In the genomic region with DNA sequence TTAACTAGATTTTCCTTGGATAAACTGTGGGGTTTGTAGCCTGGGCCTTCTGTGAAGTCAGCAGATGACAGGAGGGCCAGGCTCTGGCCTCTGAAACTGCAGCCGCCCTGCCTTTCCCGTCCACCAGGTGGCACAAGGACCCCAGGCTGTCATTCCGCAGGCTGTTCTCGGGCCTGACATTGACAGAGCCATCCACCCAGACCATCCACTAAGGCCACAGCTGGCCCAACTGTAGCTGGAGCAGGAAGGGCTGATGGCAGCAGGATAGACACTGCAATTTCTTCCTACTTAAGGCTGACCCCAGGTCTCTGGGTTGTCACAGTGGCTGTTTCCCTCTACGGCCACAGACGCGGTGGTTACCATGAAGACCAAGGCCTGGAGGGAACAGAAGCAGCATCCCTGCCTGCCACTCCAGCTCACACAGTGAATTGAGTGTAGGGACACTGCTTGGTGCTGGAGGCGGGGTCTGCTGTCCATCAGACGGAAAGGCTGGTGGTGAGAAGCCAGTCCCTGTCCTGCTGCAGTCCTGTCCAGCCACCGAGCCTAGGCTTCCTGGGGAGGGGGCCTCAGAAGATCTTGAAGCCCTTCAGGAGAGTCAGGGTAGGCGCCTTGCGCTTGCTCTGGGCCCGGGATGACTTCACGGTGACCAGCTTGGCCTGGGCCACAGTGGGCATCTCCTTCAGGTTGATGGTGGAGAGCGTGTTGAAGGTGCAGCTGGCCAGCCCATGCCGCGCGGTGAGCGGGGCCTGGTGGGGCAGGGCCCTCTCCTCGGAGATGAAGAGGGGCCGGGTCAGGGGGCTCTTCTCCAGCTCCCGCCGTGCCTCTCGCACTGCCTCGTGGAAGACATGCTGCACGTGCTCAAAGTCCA, we compare ENCODE assay signal across 8 cellular contexts. TPM values are rescaled to one million over a fixed set of nuclear protein-coding genes. Genes with fewer than 3 reads are reported as not detected.
DNase-seq lines count a peak whose midpoint lies in the region; ATAC-seq, FAIRE-seq and TF ChIP-seq lines count a peak whose summit lies in the region.

No MANE protein-coding gene starts in this region.

- FAIRE-seq in small intestine (lab: Jason Lieb, UNC), result no peak

- CTCF ChIA-PET in T-cell (lab: Charles Lee), result interaction anchor here in 1 of 2 donors (1.0 kb wide), 1 partner anchor 251 kb away, joined by 3 read pairs; no protein-coding TSS in a partner anchor

- in situ Hi-C loops in astrocyte of the spinal cord (cut with HindIII; ENCODE audit: low sequenced_read_pairs), result no loop called here

- DNase-seq in NCI-H2029 (lab: John Stamatoyannopoulos, UW) (peak; percentile 8), NCI-H2029 treated with DMSO at 0.1 percent for 48 hours (lab: John Stamatoyannopoulos, UW) (no peak), MG63 (peak; percentile 65), T-cell (peak in 32 of 34 experiments; percentile 9 to 57 (median 34)), astrocyte of the spinal cord (ENCODE audit: low read depth, low spot score) (peak; percentile 62), hippocampal formation (lab: John Stamatoyannopoulos, UW) (peak; percentile 71 to 79), small intestine (peak; percentile 68)

- H3K4me1 Mint-ChIP-seq in T-cell, result peaks cover 6 to 12% (median 8%) of the 10 kb centered on the region in 3 donors

- peaks cover 0 to 2% of the 10 kb centered on the region in 2 donors for H3K27me3 Mint-ChIP-seq in T-cell

- H3K4me3 ChIP-seq in MG63 (no peak overlapping the region), astrocyte of the spinal cord (ENCODE audit: low read depth, low read length) (no peak overlapping the region), small intestine (ENCODE audit: low read depth in 1 of 2, low read length in 2 of 2) (no peak overlapping the region)

- TF ChIP-seq CTCF in astrocyte of the spinal cord (IDR thresholded peaks at IDR 0.05; ENCODE audit: low read depth, low read length), result peak; percentile 99

- H3K36me3 ChIP-seq in MG63 (no peaks in the 10 kb centered on the region), small intestine (ENCODE audit: control insufficient read depth in 2 of 2, insufficient read depth in 2 of 2, low read length in 2 of 2) (peaks cover 0 to 8% of the 10 kb centered on the region in 2 donors)

- no peaks in the 10 kb centered on the region for H3K9me3 Mint-ChIP-seq in T-cell

- ATAC-seq in T-cell (replicated peaks in 1 of 4) (peak in 2 of 4 experiments; percentile 43 to 48), HG03442 (IDR thresholded peaks at IDR 0.05; ENCODE audit: unreplicated experiment) (no peak)

- POLR2A ChIA-PET in T-cell (lab: Charles Lee), result no interaction called here

- H3K27ac Mint-ChIP-seq in T-cell, result no peak overlapping the region

- peaks cover 5 to 12% of the 10 kb centered on the region in 2 donors for H3K4me1 ChIP-seq in small intestine (ENCODE audit: control insufficient read depth in 2 of 2, insufficient read depth in 1 of 2, low read depth in 1 of 2, low read length in 1 of 2)

- no peak overlapping the region for H3K4me3 Mint-ChIP-seq in T-cell

- H3K36me3 Mint-ChIP-seq in T-cell, result no peaks in the 10 kb centered on the region

- 66 to 74% (median 71%) methylated on average over 24 to 26 of the region's 26 CpGs for WGBS in small intestine, 3 donors

- no peaks in the 10 kb centered on the region for H3K9me3 ChIP-seq in MG63
- no peaks in the 10 kb centered on the region for H3K9me3 ChIP-seq in small intestine (ENCODE audit: control insufficient read depth, low read depth)

- peak overlapping the region; percentile 47 to 76 for H3K27ac ChIP-seq in small intestine (ENCODE audit: low read depth in 1 of 2, low read length in 1 of 2)

- H3K27me3 ChIP-seq in MG63 (no peaks in the 10 kb centered on the region), small intestine (ENCODE audit: control insufficient read depth in 2 of 2, insufficient read depth in 2 of 2, low read length in 2 of 2) (no peaks in the 10 kb centered on the region)

RNA-seq across cellular contexts. Expression of gene SLC51B, which starts 9.4 kb away (rescaled TPM):
- not detected in 2 replicates for total RNA-seq in MG63 (2014; rRNA removed; shearing (Covaris generic); ENCODE audit: low replicate concordance)
- not detected for total RNA-seq in T-cell
- 100 to 1,000 TPM in 2 of 3 donors, 10 to 100 TPM in 1; 82.7 to 258 (median 242) TPM for polyA plus RNA-seq in small intestine

RNA-seq across cellular contexts. Expression of gene RASL12, which starts 13.2 kb away (rescaled TPM):
- total RNA-seq in MG63 (2014; rRNA removed; shearing (Covaris generic); ENCODE audit: low replicate concordance), result 2.7 and 4.7 TPM in 2 replicates
- under 1 TPM in 2 of 5 donors, not detected in 3; 0.09 to 0.18 TPM for total RNA-seq in T-cell
- polyA plus RNA-seq in small intestine, result 1 to 10 TPM in 2 of 3 donors, under 1 TPM in 1; 0.45 to 7.7 (median 2.2) TPM

RNA-seq across cellular contexts. Expression of gene KBTBD13, which starts 22.0 kb away (rescaled TPM):
- total RNA-seq in MG63 (2014; rRNA removed; shearing (Covaris generic); ENCODE audit: low replicate concordance), result not detected in 2 replicates
- total RNA-seq in T-cell, result not detected
- under 1 TPM in 1 of 3 donors, not detected in 2; 0.03 TPM for polyA plus RNA-seq in small intestine

RNA-seq across cellular contexts. Expression of gene MTFMT, which starts 25.1 kb away (rescaled TPM):
- total RNA-seq in MG63 (2014; rRNA removed; shearing (Covaris generic); ENCODE audit: low replicate concordance), result 17.8 and 21.5 TPM in 2 replicates
- total RNA-seq in T-cell, result 10 to 100 TPM; 10.3 to 22.0 (median 19.2) TPM
- 10 to 100 TPM in 2 of 3 donors, 1 to 10 TPM in 1; 9.7 to 14.8 (median 11.5) TPM for polyA plus RNA-seq in small intestine
